In the genomic region with DNA sequence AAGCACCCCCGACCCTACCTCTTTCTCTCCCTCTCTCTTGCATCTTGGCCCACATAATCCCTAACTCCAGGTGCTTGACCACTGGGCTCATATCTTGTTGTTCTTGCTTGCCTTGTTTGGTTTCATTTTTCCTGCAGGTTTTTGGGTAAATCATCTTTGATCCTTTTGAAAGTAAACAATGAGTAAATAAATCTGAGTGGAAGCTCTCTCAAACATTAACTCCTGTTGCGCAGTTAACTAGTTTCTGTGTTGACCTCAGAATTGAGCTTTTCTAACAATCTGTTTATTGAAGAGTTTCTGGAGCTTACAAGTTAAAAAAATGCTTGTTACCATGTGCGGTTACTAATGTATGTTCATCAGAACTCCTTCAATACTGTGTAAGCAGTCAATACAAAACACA, we compare ENCODE assay signal across 21 cellular contexts.
"Had no signal": no experiment of that assay in that cellular context is flagged by ENCODE, and none has a peak within 500 bp of the region (broad histone marks: within the 10 kb centered on the region; RNA-seq: fewer than 3 reads in every experiment).

No MANE protein-coding gene starts in this region.

- H3K27ac ChIP-seq: pancreas, right atrium auricular region, thyroid gland, VCaP had no signal

- H3K4me3 Mint-ChIP-seq: activated CD4-positive, alpha-beta T cell treated with anti-CD3 and anti-CD28 coated beads, Interleukin-2, amount 10 ng/mL, durations not matched to agents 24 days and 14 days; activated CD8-positive, alpha-beta T cell treated with anti-CD3 and anti-CD28 coated beads, Interleukin-2, amount 10 ng/mL, durations not matched to agents 7 days and 5 days; activated naive CD8-positive, alpha-beta T cell treated with anti-CD3 and anti-CD28 coated beads, Interleukin-2, amount 50 U/mL, for 24 hours; activated T-helper 1 cell treated with anti-CD3 and anti-CD28 coated beads, Interleukin-12 subunit alpha, Interleukin-12 subunit beta, Interleukin-2, Interleukin-4 antibody, amounts not matched to agents 30 ng/mL and 10 ng/mL and 1 ng/mL, durations not matched to agents 14 hours and 24 hours and 36 hours; memory B cell; nephron progenitor cell had no signal

- H3K27me3 ChIP-seq: pancreas, right atrium auricular region, thyroid gland had no signal

- H3K9me3 Mint-ChIP-seq: activated CD4-positive, alpha-beta T cell treated with anti-CD3 and anti-CD28 coated beads, Interleukin-2, amount 10 ng/mL, durations not matched to agents 24 days and 14 days; activated naive CD8-positive, alpha-beta T cell treated with anti-CD3 and anti-CD28 coated beads, Interleukin-2, amount 50 U/mL, for 24 hours; activated T-helper 1 cell treated with anti-CD3 and anti-CD28 coated beads, Interleukin-12 subunit alpha, Interleukin-12 subunit beta, Interleukin-2, Interleukin-4 antibody, amounts not matched to agents 30 ng/mL and 10 ng/mL and 1 ng/mL, durations not matched to agents 14 hours and 24 hours and 36 hours; memory B cell; nephron progenitor cell had no signal

- DNase-seq: activated CD4-positive, alpha-beta T cell treated with anti-CD3 and anti-CD28 coated beads, Interleukin-2, amount 10 ng/mL, durations not matched to agents 24 days and 14 days; activated CD8-positive, alpha-beta T cell treated with anti-CD3 and anti-CD28 coated beads, Interleukin-2, amount 10 ng/mL, durations not matched to agents 7 days and 5 days; activated gamma-delta T cell; activated naive CD4-positive, alpha-beta T cell treated with anti-CD3 and anti-CD28 coated beads, Interleukin-2, amount 50 U/mL, for 16 hours; activated naive CD8-positive, alpha-beta T cell treated with anti-CD3 and anti-CD28 coated beads, Interleukin-2, amount 50 U/mL, for 24 hours; cerebellar nuclear complex; cortex of kidney; hippocampal formation; mucosa of descending colon; nephron progenitor cell; psoas muscle; stimulated activated CD4-positive, alpha-beta T cell treated with anti-CD3 and anti-CD28 coated beads, Interleukin-4, amount 100 ng/mL, for 24 hours; stimulated activated naive CD4-positive, alpha-beta T cell treated with Interleukin-2 at 50 U/mL for 16 hours; thyroid gland had no signal

- H3K4me3 ChIP-seq: mucosa of descending colon, pancreas, psoas muscle, right atrium auricular region, thyroid gland had no signal

- H3K36me3 ChIP-seq: pancreas, right atrium auricular region, thyroid gland had no signal

- H3K4me1 Mint-ChIP-seq: memory B cell had no signal

- FAIRE-seq: pancreas, urothelium cell line had no signal

- ATAC-seq: activated CD4-positive, CD25-positive, alpha-beta regulatory T cell treated with anti-CD3 and anti-CD28 coated beads, Interleukin-2, amount 50 U/mL, for 24 hours; activated CD8-positive, alpha-beta T cell treated with anti-CD3 and anti-CD28 coated beads, Interleukin-2, amount 10 ng/mL, durations not matched to agents 7 days and 5 days; activated naive CD8-positive, alpha-beta T cell treated with anti-CD3 and anti-CD28 coated beads, Interleukin-2, amount 50 U/mL, for 24 hours; mucosa of descending colon; pancreas; psoas muscle had no signal

- H3K27ac Mint-ChIP-seq: activated CD4-positive, alpha-beta T cell treated with anti-CD3 and anti-CD28 coated beads, Interleukin-2, amount 10 ng/mL, durations not matched to agents 24 days and 14 days; activated CD8-positive, alpha-beta T cell treated with anti-CD3 and anti-CD28 coated beads, Interleukin-2, amount 10 ng/mL, durations not matched to agents 7 days and 5 days; activated naive CD8-positive, alpha-beta T cell treated with anti-CD3 and anti-CD28 coated beads, Interleukin-2, amount 50 U/mL, for 24 hours; activated T-helper 1 cell treated with anti-CD3 and anti-CD28 coated beads, Interleukin-12 subunit alpha, Interleukin-12 subunit beta, Interleukin-2, Interleukin-4 antibody, amounts not matched to agents 30 ng/mL and 10 ng/mL and 1 ng/mL, durations not matched to agents 14 hours and 24 hours and 36 hours; memory B cell; nephron progenitor cell had no signal

- H3K9me3 ChIP-seq: mucosa of descending colon, pancreas, psoas muscle, right atrium auricular region, thyroid gland had no signal

- H3K36me3 Mint-ChIP-seq: memory B cell had no signal
